8 cellular contexts compared by ENCODE assay signal in genomic region chr3:182925330-182925943, GRCh38. TPM values are rescaled to one million over a fixed set of nuclear protein-coding genes. Genes with fewer than 3 reads are reported as not detected.
DNase-seq lines count a peak whose midpoint lies in the region; ATAC-seq, FAIRE-seq and TF ChIP-seq lines count a peak whose summit lies in the region.

No MANE protein-coding gene starts in this region.

- H3K4me3 ChIP-seq in AG04449 (ENCODE audit: low read depth, low read length), result no peak overlapping the region
- H3K4me3 ChIP-seq in GM12878, result no peak overlapping the region
- no peak overlapping the region for H3K4me3 ChIP-seq in uterus

- no peaks in the 10 kb centered on the region for H3K79me2 ChIP-seq in GM12878 (ENCODE audit: control insufficient read depth, insufficient read depth, low read length)

- H3K9me3 ChIP-seq in GM12878 (replicated peaks; ENCODE audit: control insufficient read depth, insufficient read depth, low read length) (no peaks in the 10 kb centered on the region), uterus (no peaks in the 10 kb centered on the region)

- H3K4me2 ChIP-seq in GM12878 (ENCODE audit: control insufficient read depth, insufficient read depth), result peak overlapping the region; percentile 36; the same call in 1 of the 2 replicates

- H2AFZ ChIP-seq in GM12878 (ENCODE audit: control insufficient read depth, low read depth, low read length), result peak overlapping the region; percentile 20; the same call in 1 of the 2 replicates

- SMC1A ChIA-PET in GM12878 (lab: Charles Lee; ENCODE audit: uncharacterized antibody, unreplicated experiment), result interaction anchor here (0.6 to 3.5 kb wide), 20 partner anchors 9 to 236 kb away, joined by 3 to 34 read pairs (median 4); no protein-coding TSS in a partner anchor

- peak; percentile 39 to 75; a peak in 3 of 4 replicates for TF ChIP-seq EP300 in GM12878 (IDR thresholded peaks at IDR 0.05; ENCODE audit: borderline replicate concordance in 1 of 2, control insufficient read depth in 1 of 2, low read depth in 2 of 2, low read length in 2 of 2)

- peak; percentile 91 for FAIRE-seq in GM12878 (lab: Jason Lieb, UNC)

- H4K20me1 ChIP-seq in GM12878 (ENCODE audit: control insufficient read depth, insufficient read depth), result no peaks in the 10 kb centered on the region

- H3K27me3 ChIP-seq in GM12878 (replicated peaks in 1 of 2; ENCODE audit: control insufficient read depth in 2 of 2, insufficient read depth in 2 of 2, low read length in 1 of 2) (no peaks in the 10 kb centered on the region), uterus (no peaks in the 10 kb centered on the region)

- DNase-seq in AG04449 (ENCODE audit: low read depth, low spot score) (peak; percentile 37), GM12878 (ENCODE audit: low read depth, low spot score) (peak; percentile 92), LoVo (ENCODE audit: low spot score) (no peak), uterus (no peak), NCI-H2196 (lab: John Stamatoyannopoulos, UW; ENCODE audit: unreplicated experiment) (no peak)
- DNase-seq in activated CD8-positive, alpha-beta memory T cell treated with anti-CD3 and anti-CD28 coated beads, Interleukin-2, amount 50 U/mL, for 48 hours, result no peak

- POLR2A ChIA-PET in AG04449 (lab: Yijun Ruan, JAX), result no interaction called here
- POLR2A ChIA-PET in GM12878 (lab: Charles Lee), result interaction anchor here (1.1 to 1.2 kb wide), 4 partner anchors 9 to 128 kb away, joined by 3 to 5 read pairs (median 4); no protein-coding TSS in a partner anchor

- intact Hi-C loops in GM12878 (cut with micrococcal nuclease; ENCODE audit: unreplicated experiment), result no loop called here
- intact Hi-C loops in uterus (cut with DNase I; ENCODE audit: low total_unique reads), result no loop called here

- TSS peak; percentile 42 for BruUV-seq in GM12878 (replicated peaks; lab: Mats Ljungman, UMichigan)

- H3K27ac ChIP-seq in GM12878 (ENCODE audit: control insufficient read depth, insufficient read depth) (peak overlapping the region; percentile 14; the same call in 1 of the 2 replicates), uterus (no peak overlapping the region)

- no peak overlapping the region for H3K9ac ChIP-seq in GM12878 (ENCODE audit: control insufficient read depth, insufficient read depth, low read length)

- CTCF ChIA-PET in AG04449 (lab: Yijun Ruan, JAX) (interaction anchor here (1.4 kb wide), 1 partner anchor 11 kb away, joined by 5 read pairs; no protein-coding TSS in a partner anchor), GM12878 (lab: Yijun Ruan, JAX) (interaction anchor here (0.5 to 2.1 kb wide), 5 partner anchors 10 to 242 kb away, joined by 3 to 8 read pairs (median 3); no protein-coding TSS in a partner anchor)

- in situ Hi-C loops in GM12878 (cut with MboI), result no loop called here

- H3K36me3 ChIP-seq in GM12878 (ENCODE audit: control insufficient read depth in 2 of 2, insufficient read depth in 2 of 2, low read length in 1 of 2), result peaks cover 0 to 4% of the 10 kb centered on the region in 2 experiments; a peak in 1 of 4 replicates
- no peaks in the 10 kb centered on the region for H3K36me3 ChIP-seq in uterus

- peak; percentile 96 for ATAC-seq in GM19043 (IDR thresholded peaks at IDR 0.05; ENCODE audit: low read depth, unreplicated experiment)
- peak; percentile 87 for ATAC-seq in HG03045 (IDR thresholded peaks at IDR 0.05; ENCODE audit: unreplicated experiment)
- peak; percentile 97 for ATAC-seq in GM12878

- RAD21 ChIA-PET in GM12878 (lab: Charles Lee; ENCODE audit: unreplicated experiment), result interaction anchor here (0.8 to 2.7 kb wide), 10 partner anchors 9 to 211 kb away, joined by 3 to 20 read pairs (median 4); no protein-coding TSS in a partner anchor

- 12% methylated on average over 4 of the region's 4 CpGs for WGBS in GM12878 (ENCODE audit: insufficient coverage, insufficient replicate concordance, low lambda C conversion rate, missing lambda C conversion rate)

- H3K4me1 ChIP-seq in GM12878 (ENCODE audit: control insufficient read depth, insufficient read depth, low read length) (peaks cover 9% of the 10 kb centered on the region; the same call in 1 of the 2 replicates), uterus (no peaks in the 10 kb centered on the region)

- TF ChIP-seq POLR2A in GM12878 (IDR thresholded peaks at IDR 0.05; ENCODE audit: low read depth, low read length), result no peak; the same call in 1 of the 2 replicates
- no peak for TF ChIP-seq POLR2A in uterus (IDR thresholded peaks at IDR 0.05)

- no peak for TF ChIP-seq CTCF in AG04449 (IDR thresholded peaks at IDR 0.05; ENCODE audit: insufficient read depth, low read length, missing control alignments)
- no peak for TF ChIP-seq CTCF in GM12878 (IDR thresholded peaks at IDR 0.05 in 2 of 3, conservative IDR thresholded peaks at IDR 0.05 in 1 of 3; ENCODE audit: control insufficient read depth in 2 of 3, extremely low read depth in 1 of 3, insufficient read depth in 1 of 3, low read depth in 3 of 3, low read length in 3 of 3)
- TF ChIP-seq CTCF in uterus (IDR thresholded peaks at IDR 0.05), result no peak

- no peak for TF ChIP-seq RAD21 in GM12878 (IDR thresholded peaks at IDR 0.05; ENCODE audit: insufficient read depth, low read depth, low read length)

TF ChIP-seq in GM12878, 131 proteins besides CTCF, POLR2A, EP300 and RAD21 (continues in another document):
- no peak for TF ChIP-seq TCF3 (IDR thresholded peaks at IDR 0.05; ENCODE audit: borderline replicate concordance, insufficient read depth, low read depth, low read length)
- TF ChIP-seq TARDBP (IDR thresholded peaks at IDR 0.05; ENCODE audit: borderline replicate concordance), result no peak
- TF ChIP-seq RELB (IDR thresholded peaks at IDR 0.05; ENCODE audit: low read depth), result peak; percentile 90
- TF ChIP-seq RUNX3 (IDR thresholded peaks at IDR 0.05; ENCODE audit: low read length), result peak; percentile 46
- 0 out of 2 replicates have a peak, but pooled peaks have one; percentile 77 for TF ChIP-seq WRNIP1 (IDR thresholded peaks at IDR 0.05; ENCODE audit: borderline replicate concordance, low read depth, low read length)
- no peak for TF ChIP-seq E4F1 (IDR thresholded peaks at IDR 0.05; ENCODE audit: borderline replicate concordance, partially characterized antibody)
- TF ChIP-seq MXI1 (IDR thresholded peaks at IDR 0.05; ENCODE audit: low read depth, low read length), result no peak
- TF ChIP-seq SUZ12 (IDR thresholded peaks at IDR 0.05; ENCODE audit: unreplicated experiment), result no peak
- no peak for TF ChIP-seq ESRRA (IDR thresholded peaks at IDR 0.05; ENCODE audit: low read length)
- TF ChIP-seq TCF7 (IDR thresholded peaks at IDR 0.05; ENCODE audit: borderline replicate concordance), result 0 out of 2 replicates have a peak, but pooled peaks have one; percentile 6
- TF ChIP-seq CBFB (IDR thresholded peaks at IDR 0.05; ENCODE audit: low read depth), result no peak
- 0 out of 2 replicates have a peak, but pooled peaks have one; percentile 7 for TF ChIP-seq GATAD2B (conservative IDR thresholded peaks at IDR 0.05; ENCODE audit: low read depth)

RNA-seq across cellular contexts. Expression of gene DCUN1D1, which starts 54.9 kb away (rescaled TPM):
- 23.2 and 23.6 TPM in 2 replicates for total RNA-seq in GM12878 (2013; cell fraction: nucleolus; rRNA removed)
- total RNA-seq in GM12878 (2014; rRNA removed) (20.9 and 24.2 TPM in 2 replicates), GM12878 (2014; rRNA removed; fragmentation: Illumina TruSeq; extraction: Trizol) (30.8 and 31.4 TPM in 2 replicates), GM12878 (2021) (45.9 and 48.2 TPM in 2 replicates), uterus (10 to 100 TPM; 13.1 to 70.4 (median 33.3) TPM)
- 11.8 TPM for polyA plus RNA-seq in GM12878 (2011; ENCODE audit: low read depth)
- polyA plus RNA-seq in GM12878 (2011; rRNA removed) (28.9 and 48.9 TPM in 2 replicates), GM12878 (2014; fragmentation: Illumina TruSeq; extraction: Trizol) (30.8 and 36.2 TPM in 2 replicates), GM12878 (2014; fragmentation: Nextera tagmentation; extraction: Ambion mirVana) (10 to 100 TPM; 19.8 to 47.4 TPM), GM12878 (2014; rRNA removed) (19.5 and 21.3 TPM in 2 replicates), GM12878 (2016; fragmentation: Nextera tagmentation; extraction: Ambion mirVana) (10 to 100 TPM; 36.4 to 43.0 TPM)
- 4.7 and 5.7 TPM in 2 replicates for polyA plus RNA-seq in GM12878 (2011; cell fraction: cytosol; rRNA removed)
- polyA plus RNA-seq in GM12878 (2011; cell fraction: nucleus; rRNA removed), result 7.0 and 9.6 TPM in 2 replicates
- 12.0 and 13.1 TPM in 2 replicates for polyA plus RNA-seq in GM12878 (2012)
- polyA minus RNA-seq in GM12878 (2011; rRNA and poly(A)+ RNA removed), result 15.0 and 46.0 TPM in 2 replicates
- polyA minus RNA-seq in GM12878 (2011; cell fraction: cytosol; rRNA and poly(A)+ RNA removed), result 11.2 and 13.9 TPM in 2 replicates
- polyA minus RNA-seq in GM12878 (2011; cell fraction: nucleus; rRNA and poly(A)+ RNA removed), result 5.6 and 9.3 TPM in 2 replicates

Comparison
In these comparisons a context has a peak if more than half of its experiments do, and no peak if none do; other contexts are left out.
1. DNase-seq: peak in AG04449 (single experiment) and GM12878 (single experiment); none in activated CD8-positive, alpha-beta memory T cell treated with anti-CD3 and anti-CD28 coated beads, Interleukin-2, amount 50 U/mL, for 48 hours (single experiment), LoVo (single experiment), uterus (0 of 2) and NCI-H2196 (single experiment).
2. Peak in every context shown above with its lines, with median percentiles within 50 percentile points of each other: ATAC-seq.